Comparison of ENCODE assay signal across 16 cellular contexts in the genomic region with DNA sequence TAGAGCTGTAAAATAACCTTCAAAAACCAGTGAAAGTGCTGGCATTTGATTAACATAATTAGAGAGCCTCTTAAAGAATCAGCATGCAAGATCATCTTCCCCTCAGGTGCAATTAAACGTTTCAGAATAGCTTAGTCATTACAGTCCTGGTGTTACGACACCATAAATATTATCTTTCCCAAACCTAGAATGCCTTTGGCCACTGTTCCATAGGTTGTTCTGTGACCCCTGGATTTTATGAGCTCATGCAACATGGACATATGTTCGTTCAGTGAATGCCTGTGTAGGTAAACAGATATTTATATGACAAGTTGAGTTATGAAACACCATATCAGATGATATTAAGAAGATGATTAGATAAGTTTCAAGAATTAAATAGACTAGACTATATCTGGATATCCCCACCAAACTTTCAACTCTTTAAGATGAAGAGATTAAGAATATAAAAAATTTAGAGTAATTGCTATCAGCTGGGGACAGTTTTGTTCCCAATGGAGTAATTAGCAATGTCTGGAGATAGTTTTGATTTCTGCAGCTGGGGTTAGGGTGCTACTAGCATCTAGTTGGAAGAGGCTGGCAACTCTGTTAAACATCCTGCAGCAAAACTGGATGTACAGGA.
DNase-seq lines count a peak whose midpoint lies in the region; ATAC-seq and TF ChIP-seq lines count a peak whose summit lies in the region.
"Had no signal": no experiment of that assay in that cellular context is flagged by ENCODE, and none has a peak within 500 bp of the region (broad histone marks: within the 10 kb centered on the region; RNA-seq: fewer than 3 reads in every experiment).

No MANE protein-coding gene starts in this region.

- no peak overlapping the region for H2AFZ ChIP-seq in OCI-LY7 (ENCODE audit: low read length)

- DNase-seq in NCI-H69 (lab: John Stamatoyannopoulos, UW) (peak; percentile 76), psoas muscle (no peak), OCI-LY7 (ENCODE audit: low spot score) (no peak), BE2C (no peak), erythroblast (lab: John Stamatoyannopoulos, UW) (no peak)
- DNase-seq: 8988T; Calu3; CD8-positive, alpha-beta T cell; DMS79 treated with DMSO at 0.1 percent for 48 hours; GF-D8; GOT3; H9 had no signal

- H3K27me3 ChIP-seq in psoas muscle (ENCODE audit: insufficient read depth in 3 of 3, low read length in 2 of 3) (no peaks in the 10 kb centered on the region), BE2C (no peaks in the 10 kb centered on the region)
- H3K27me3 ChIP-seq: BLaER1 treated with 17β-estradiol and CSF1 and Interleukin-3, amounts not matched to agents 10 nM and 100 nM had no signal

- H3K9me3 ChIP-seq in HEK293 (ENCODE audit: control insufficient read depth, insufficient read depth, low read depth, low read length): no peaks in the 10 kb centered on the region
- no peaks in the 10 kb centered on the region for H3K9me3 ChIP-seq in psoas muscle
- no peaks in the 10 kb centered on the region for H3K9me3 ChIP-seq in OCI-LY7 (ENCODE audit: low read length)
- no peaks in the 10 kb centered on the region for H3K9me3 ChIP-seq in BE2C

- no peaks in the 10 kb centered on the region for H4K20me1 ChIP-seq in OCI-LY7 (ENCODE audit: insufficient read depth, low read length)
- H4K20me1 ChIP-seq: BLaER1 treated with 17β-estradiol and CSF1 and Interleukin-3, amounts not matched to agents 10 nM and 100 nM had no signal

- no peak overlapping the region for H3K4me2 ChIP-seq in OCI-LY7 (ENCODE audit: low read length)
- H3K4me2 ChIP-seq: BLaER1 treated with 17β-estradiol and CSF1 and Interleukin-3, amounts not matched to agents 10 nM and 100 nM had no signal

- no peak overlapping the region for H3K4me3 ChIP-seq in HEK293 (ENCODE audit: low read depth, low read length)
- H3K4me3 ChIP-seq in psoas muscle: no peak overlapping the region
- H3K4me3 ChIP-seq in OCI-LY7 (ENCODE audit: low read depth, low read length, poor library complexity, severe bottlenecking): no peak overlapping the region
- no peak overlapping the region for H3K4me3 ChIP-seq in BE2C (ENCODE audit: low read depth, low read length)
- H3K4me3 ChIP-seq: BLaER1 treated with 17β-estradiol and CSF1 and Interleukin-3, amounts not matched to agents 10 nM and 100 nM had no signal

- no TSS peak for BruUV-seq in OCI-LY7 (replicated peaks; lab: Mats Ljungman, UMichigan)

- ATAC-seq in SK-N-SH treated with all-trans-retinoic acid at 6 μM for 48 hours: no peak
- ATAC-seq in psoas muscle: peak in 3 of 4 donors; percentile 27 to 42 (median 30)
- ATAC-seq in GM19395 (IDR thresholded peaks at IDR 0.05; ENCODE audit: unreplicated experiment): no peak
- ATAC-seq: CD8-positive, alpha-beta T cell had no signal

- intact Hi-C loops in psoas muscle (cut with DNase I): loop anchor here in 1 of 2 donors (1.0 kb wide), 1 partner anchor 32 kb away; no protein-coding TSS in a partner anchor
- intact Hi-C loops in OCI-LY7 (cut with micrococcal nuclease; ENCODE audit: unreplicated experiment): loop anchor here (5.0 kb wide), 1 partner anchor 48 kb away; no protein-coding TSS in a partner anchor

- H3K79me2 ChIP-seq in OCI-LY7 (ENCODE audit: insufficient read depth, low read depth, low read length): no peaks in the 10 kb centered on the region

- TF ChIP-seq POLR2A in erythroblast (IDR thresholded peaks at IDR 0.05; ENCODE audit: low read length): no peak

- no peaks in the 10 kb centered on the region for H3K9me2 ChIP-seq in OCI-LY7 (ENCODE audit: insufficient read depth, low read length)

- H3K4me1 ChIP-seq in HEK293 (ENCODE audit: control insufficient read depth, insufficient read depth, low read length): no peaks in the 10 kb centered on the region
- peaks cover 16% of the 10 kb centered on the region for H3K4me1 ChIP-seq in psoas muscle
- no peaks in the 10 kb centered on the region for H3K4me1 ChIP-seq in OCI-LY7 (ENCODE audit: insufficient read depth, low read length, poor library complexity, severe bottlenecking)
- no peaks in the 10 kb centered on the region for H3K4me1 ChIP-seq in BE2C
- H3K4me1 ChIP-seq: BLaER1 treated with 17β-estradiol and CSF1 and Interleukin-3, amounts not matched to agents 10 nM and 100 nM had no signal

- WGBS in psoas muscle, 3 donors: 30 to 49% (median 32%) methylated on average over 3 of the region's 3 CpGs

- H3K27ac ChIP-seq in HEK293 (ENCODE audit: extremely low read depth, low read depth, low read length) (no peak overlapping the region), psoas muscle (no peak overlapping the region), OCI-LY7 (ENCODE audit: low read depth, low read length, poor library complexity, severe bottlenecking) (no peak overlapping the region)
- H3K27ac ChIP-seq: BLaER1 treated with 17β-estradiol and CSF1 and Interleukin-3, amounts not matched to agents 10 nM and 100 nM had no signal

- H3K36me3 ChIP-seq in HEK293 (ENCODE audit: control insufficient read depth in 2 of 2, insufficient read depth in 1 of 2, low read length in 2 of 2): no peaks in the 10 kb centered on the region
- no peaks in the 10 kb centered on the region for H3K36me3 ChIP-seq in psoas muscle (ENCODE audit: insufficient read depth in 1 of 2, low read depth in 1 of 2)
- H3K36me3 ChIP-seq in OCI-LY7 (ENCODE audit: insufficient read depth, low read length): no peaks in the 10 kb centered on the region
- no peaks in the 10 kb centered on the region for H3K36me3 ChIP-seq in BE2C
- H3K36me3 ChIP-seq: BLaER1 treated with 17β-estradiol and CSF1 and Interleukin-3, amounts not matched to agents 10 nM and 100 nM had no signal

- TF ChIP-seq CTCF in HEK293 (tag by site-specific recombination; IDR thresholded peaks at IDR 0.05) (no peak), psoas muscle (IDR thresholded peaks at IDR 0.05) (no peak), OCI-LY7 (conservative IDR thresholded peaks at IDR 0.05; ENCODE audit: low read length) (no peak), BE2C (IDR thresholded peaks at IDR 0.05; ENCODE audit: low read depth, low read length) (no peak)

- CTCF ChIA-PET in HEK293 (lab: Yijun Ruan, JAX) (interaction anchor here (0.6 to 1.7 kb wide), 3 partner anchors 47 to 1050 kb away, joined by 3 to 6 read pairs (median 4); no protein-coding TSS in a partner anchor), OCI-LY7 (lab: Charles Lee; ENCODE audit: unreplicated experiment) (no interaction called here)

- POLR2A ChIA-PET in HEK293 (lab: Yijun Ruan, JAX): no interaction called here
- POLR2A ChIA-PET in OCI-LY7 (lab: Charles Lee): interaction anchor here (0.7 kb wide), 1 partner anchor 538 kb away, joined by 3 read pairs; no protein-coding TSS in a partner anchor

TF ChIP-seq in HEK293, 187 proteins besides CTCF, POLR2A, EP300 and RAD21 (continues in another document):
- TF ChIP-seq ZNF404 (tag by site-specific recombination; IDR thresholded peaks at IDR 0.05) (no peak), ZXDB (tag by site-specific recombination; IDR thresholded peaks at IDR 0.05) (peak; percentile 51; the same call in 1 of the 2 replicates), ZBTB44 (tag by site-specific recombination; IDR thresholded peaks at IDR 0.05) (peak; percentile 34; the same call in 1 of the 2 replicates)

TF ChIP-seq in SK-N-SH treated with all-trans-retinoic acid at 6 μM for 48 hours, 23 proteins besides CTCF, POLR2A, EP300 and RAD21:
- peak; percentile 60; the same call in 1 of the 2 replicates for TF ChIP-seq TCF4 (CRISPR knock-in tag; IDR thresholded peaks at IDR 0.05; ENCODE audit: borderline replicate concordance)
- TF ChIP-seq ZNF8 (CRISPR knock-in tag; IDR thresholded peaks at IDR 0.05): no peak
- TF ChIP-seq PPARA (CRISPR knock-in tag; IDR thresholded peaks at IDR 0.05; ENCODE audit: borderline replicate concordance): no peak

Comparison
In these comparisons a context has a peak if more than half of its experiments do, and no peak if none do; other contexts are left out.
1. ATAC-seq: peak in psoas muscle (3 of 4); none in SK-N-SH treated with all-trans-retinoic acid at 6 μM for 48 hours (single experiment) and GM19395 (single experiment).